In genomic region chr6:91506509-91506908, GRCh38 we compare ENCODE assay signal across 27 cellular contexts.
"Had no signal": no experiment of that assay in that cellular context is flagged by ENCODE, and none has a peak within 500 bp of the region (broad histone marks: within the 10 kb centered on the region; RNA-seq: fewer than 3 reads in every experiment).

No MANE protein-coding gene starts in this region.

- ATAC-seq: heart right ventricle; left cardiac atrium; left ventricle myocardium superior; lower lobe of right lung; natural killer cell treated with Interleukin-12 subunit alpha and Interleukin-12 subunit beta and Interleukin-15 and Interleukin-18, amount 100 ng/mL, for 72 hours; pancreas; sciatic nerve; stimulated activated naive CD8-positive, alpha-beta T cell treated with anti-CD3 and anti-CD28 coated beads, Interleukin-15, amount 100 ng/mL, for 72 hours had no signal

- H3K4me1 ChIP-seq: esophagus muscularis mucosa, heart right ventricle, lower lobe of right lung, pancreas, suprapubic skin had no signal

- H3K27me3 ChIP-seq: esophagus muscularis mucosa, heart right ventricle, neutrophil, pancreas, suprapubic skin had no signal

- H3K36me3 ChIP-seq: esophagus muscularis mucosa, heart right ventricle, lower lobe of right lung, neutrophil, pancreas, suprapubic skin had no signal

- H3K4me2 ChIP-seq: smooth muscle cell had no signal

- H3K9me3 ChIP-seq: esophagus muscularis mucosa, heart right ventricle, lower lobe of right lung, neutrophil, pancreas, suprapubic skin had no signal

- FAIRE-seq: endothelial cell of umbilical vein, islet of Langerhans had no signal

- H3K4me3 ChIP-seq: coronary artery, esophagus muscularis mucosa, heart right ventricle, lower lobe of right lung, pancreas, smooth muscle cell, suprapubic skin had no signal

- H3K27ac ChIP-seq: coronary artery, esophagus muscularis mucosa, heart right ventricle, lower lobe of right lung, neutrophil, pancreas, suprapubic skin had no signal

- DNase-seq: dermis blood vessel endothelial cell; effector memory CD4-positive, alpha-beta T cell; foreskin melanocyte; glutamatergic neuron; heart right ventricle; hippocampal formation; left cardiac atrium; left ventricle myocardium superior; lower lobe of right lung; naive B cell; pancreas; stimulated activated CD4-positive, alpha-beta T cell treated with anti-CD3 and anti-CD28 coated beads, Interleukin-12 subunit alpha, Interleukin-12 subunit beta, amount 100 ng/mL, for 4 hours; stimulated activated CD4-positive, alpha-beta T cell treated with anti-CD3 and anti-CD28 coated beads, Interleukin-1b, Interleukin-23, amount 100 ng/mL, for 48 hours; stimulated activated CD4-positive, alpha-beta T cell treated with anti-CD3 and anti-CD28 coated beads, Interleukin-4, amount 100 ng/mL, for 1 hour; stimulated activated CD8-positive, alpha-beta memory T cell treated with anti-CD3 and anti-CD28 coated beads, Interleukin-4, amount 100 ng/mL, for 48 hours; stimulated activated naive CD4-positive, alpha-beta T cell; stimulated activated naive CD8-positive, alpha-beta T cell treated with anti-CD3 and anti-CD28 coated beads, Interleukin-15, amount 100 ng/mL, for 72 hours; trophoblast cell had no signal
